ENCODE assay signal across 13 cellular contexts in the genomic region with DNA sequence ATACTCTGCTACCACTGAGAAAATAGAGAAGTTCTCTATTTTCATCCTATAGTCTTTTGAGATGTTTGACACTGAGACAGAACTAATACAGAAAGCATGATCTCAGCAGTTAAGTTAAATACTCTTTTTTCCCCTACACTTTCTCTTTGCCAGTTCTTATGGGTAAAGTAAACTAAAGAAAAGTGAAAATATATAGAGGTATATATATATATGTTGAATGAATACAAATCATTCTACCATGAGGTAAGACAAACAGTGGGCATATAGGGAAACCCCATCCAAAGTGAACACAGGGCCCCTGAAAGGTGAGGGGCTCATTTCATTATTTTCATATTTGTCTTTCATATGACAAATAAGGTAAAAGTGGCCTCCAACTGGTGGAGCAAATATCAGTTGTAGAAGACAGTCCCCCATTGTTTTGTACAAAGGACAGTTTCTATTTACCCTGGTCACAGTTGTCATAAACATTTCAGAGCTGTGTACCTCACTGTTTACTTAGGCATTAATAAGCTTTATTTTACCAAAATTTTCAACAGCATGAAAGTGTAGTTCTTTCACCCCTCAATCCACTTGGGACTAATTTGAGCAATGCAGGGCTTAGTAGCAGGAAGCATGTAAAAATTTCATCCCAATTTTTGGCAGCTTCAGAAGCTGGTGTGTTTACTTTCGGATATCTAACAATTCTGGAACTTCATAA.
DNase-seq lines count a peak whose midpoint lies in the region; ATAC-seq, FAIRE-seq and TF ChIP-seq lines count a peak whose summit lies in the region.
"Had no signal": no experiment of that assay in that cellular context is flagged by ENCODE, and none has a peak within 500 bp of the region (broad histone marks: within the 10 kb centered on the region; RNA-seq: fewer than 3 reads in every experiment).

No MANE protein-coding gene starts in this region.

- no peaks in the 10 kb centered on the region for H3K9me3 Mint-ChIP-seq in activated CD4-positive, alpha-beta memory T cell treated with anti-CD3 and anti-CD28 coated beads for 36 hours
- H3K9me3 Mint-ChIP-seq: memory B cell had no signal

- no peaks in the 10 kb centered on the region for H3K9me3 ChIP-seq in colonic mucosa
- H3K9me3 ChIP-seq: adrenal gland, MG63 had no signal

- H3K4me1 Mint-ChIP-seq in activated CD4-positive, alpha-beta memory T cell treated with anti-CD3 and anti-CD28 coated beads for 36 hours (ENCODE audit: low read depth), result no peaks in the 10 kb centered on the region

- H3K27ac ChIP-seq in colonic mucosa, result no peak overlapping the region
- H3K27ac ChIP-seq: adrenal gland had no signal

- no peak for TF ChIP-seq POLR2A in GM12892 (IDR thresholded peaks at IDR 0.05; ENCODE audit: low read depth, low read length)

- H3K4me3 ChIP-seq in colonic mucosa, result no peak overlapping the region
- H3K4me3 ChIP-seq: adrenal gland, MG63 had no signal

- no peak for DNase-seq in GM12892 (ENCODE audit: insufficient read length)
- DNase-seq in HT-29 (ENCODE audit: low spot score), result peak; percentile 50
- no peak for DNase-seq in left ventricle myocardium superior
- no peak for DNase-seq in colonic mucosa
- no peak for DNase-seq in activated CD4-positive, alpha-beta memory T cell treated with anti-CD3 and anti-CD28 coated beads for 36 hours
- no peak for DNase-seq in DMS114 treated with DMSO at 0.1 percent for 48 hours (lab: John Stamatoyannopoulos, UW; ENCODE audit: unreplicated experiment)
- DNase-seq: adrenal gland, dermis blood vessel endothelial cell, MG63 had no signal

- POLR2A ChIA-PET in activated CD4-positive, alpha-beta memory T cell treated with anti-CD3 and anti-CD28 coated beads for 36 hours (lab: Charles Lee), result no interaction called here

- H3K4me3 Mint-ChIP-seq in activated CD4-positive, alpha-beta memory T cell treated with anti-CD3 and anti-CD28 coated beads for 36 hours, result no peak overlapping the region
- H3K4me3 Mint-ChIP-seq: CD14-positive monocyte, memory B cell had no signal

- CTCF ChIA-PET in activated CD4-positive, alpha-beta memory T cell treated with anti-CD3 and anti-CD28 coated beads for 36 hours (lab: Charles Lee), result no interaction called here

- TF ChIP-seq CTCF in colonic mucosa (IDR thresholded peaks at IDR 0.05), result no peak

- peaks cover 4% of the 10 kb centered on the region for H3K27me3 Mint-ChIP-seq in activated CD4-positive, alpha-beta memory T cell treated with anti-CD3 and anti-CD28 coated beads for 36 hours
- H3K27me3 Mint-ChIP-seq: memory B cell had no signal

- H3K36me3 ChIP-seq in colonic mucosa, result no peaks in the 10 kb centered on the region
- H3K36me3 ChIP-seq: adrenal gland, MG63 had no signal

- H3K36me3 Mint-ChIP-seq in activated CD4-positive, alpha-beta memory T cell treated with anti-CD3 and anti-CD28 coated beads for 36 hours, result no peaks in the 10 kb centered on the region
- H3K36me3 Mint-ChIP-seq: CD14-positive monocyte, memory B cell had no signal

- ATAC-seq in GM21619 (IDR thresholded peaks at IDR 0.05; ENCODE audit: unreplicated experiment), result peak; percentile 42
- peak; percentile 63 for ATAC-seq in left ventricle myocardium superior
- ATAC-seq in GM19023 (IDR thresholded peaks at IDR 0.05; ENCODE audit: unreplicated experiment), result no peak

- intact Hi-C loops in left ventricle myocardium superior (cut with micrococcal nuclease), result no loop called here
- intact Hi-C loops in colonic mucosa (cut with DNase I), result no loop called here
- intact Hi-C loops in activated CD4-positive, alpha-beta memory T cell treated with anti-CD3 and anti-CD28 coated beads for 36 hours (cut with micrococcal nuclease), result no loop called here

- no peaks in the 10 kb centered on the region for H3K27me3 ChIP-seq in colonic mucosa
- H3K27me3 ChIP-seq: adrenal gland, MG63 had no signal

- H3K4me1 ChIP-seq in colonic mucosa, result no peaks in the 10 kb centered on the region

- H3K9ac ChIP-seq in colonic mucosa (ENCODE audit: low read depth in 2 of 2, low read length in 2 of 2), result no peak overlapping the region

- FAIRE-seq in GM12892 (lab: Jason Lieb, UNC), result peak; percentile 33

- no peak overlapping the region for H3K27ac Mint-ChIP-seq in activated CD4-positive, alpha-beta memory T cell treated with anti-CD3 and anti-CD28 coated beads for 36 hours
- H3K27ac Mint-ChIP-seq: memory B cell had no signal
